2 cellular contexts compared by ENCODE assay signal in the genomic region with DNA sequence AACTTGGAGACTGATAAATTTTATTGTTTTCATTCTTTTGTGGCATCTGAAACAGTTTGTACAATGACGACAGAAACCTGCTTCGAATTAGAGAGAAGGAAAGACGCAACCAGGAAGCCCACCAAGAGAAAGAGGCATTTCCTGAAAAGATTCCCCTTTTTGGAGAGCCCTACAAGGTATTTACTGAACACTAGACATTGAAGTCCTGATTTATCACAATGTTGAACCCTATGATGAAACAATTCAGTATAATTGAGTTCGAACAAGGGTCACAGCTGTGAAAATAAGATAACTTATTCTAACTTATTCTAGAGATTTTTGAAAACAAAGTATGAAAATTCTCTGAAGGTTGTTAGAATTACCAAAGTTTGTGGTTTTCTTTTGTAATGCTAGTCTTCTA.
TF ChIP-seq lines count a peak whose summit lies in the region.

No MANE protein-coding gene starts in this region.

TF ChIP-seq in liver, 16 proteins besides CTCF, POLR2A, EP300 and RAD21 (continued from another document):
- TF ChIP-seq, protein P1, sequence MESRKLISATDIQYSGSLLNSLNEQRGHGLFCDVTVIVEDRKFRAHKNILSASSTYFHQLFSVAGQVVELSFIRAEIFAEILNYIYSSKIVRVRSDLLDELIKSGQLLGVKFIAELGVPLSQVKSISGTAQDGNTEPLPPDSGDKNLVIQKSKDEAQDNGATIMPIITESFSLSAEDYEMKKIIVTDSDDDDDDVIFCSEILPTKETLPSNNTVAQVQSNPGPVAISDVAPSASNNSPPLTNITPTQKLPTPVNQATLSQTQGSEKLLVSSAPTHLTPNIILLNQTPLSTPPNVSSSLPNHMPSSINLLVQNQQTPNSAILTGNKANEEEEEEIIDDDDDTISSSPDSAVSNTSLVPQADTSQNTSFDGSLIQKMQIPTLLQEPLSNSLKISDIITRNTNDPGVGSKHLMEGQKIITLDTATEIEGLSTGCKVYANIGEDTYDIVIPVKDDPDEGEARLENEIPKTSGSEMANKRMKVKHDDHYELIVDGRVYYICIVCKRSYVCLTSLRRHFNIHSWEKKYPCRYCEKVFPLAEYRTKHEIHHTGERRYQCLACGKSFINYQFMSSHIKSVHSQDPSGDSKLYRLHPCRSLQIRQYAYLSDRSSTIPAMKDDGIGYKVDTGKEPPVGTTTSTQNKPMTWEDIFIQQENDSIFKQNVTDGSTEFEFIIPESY (IDR thresholded peaks at IDR 0.05): no peak
- no peak for TF ChIP-seq JUND (IDR thresholded peaks at IDR 0.05)
- TF ChIP-seq ATF3 (IDR thresholded peaks at IDR 0.05): no peak
- no peak for TF ChIP-seq YY1 (IDR thresholded peaks at IDR 0.05)
- no peak for TF ChIP-seq FOXA1 (IDR thresholded peaks at IDR 0.05)
- TF ChIP-seq MAX (IDR thresholded peaks at IDR 0.05): no peak
- TF ChIP-seq FOXA2 (IDR thresholded peaks at IDR 0.05): no peak
- no peak for TF ChIP-seq EGR1 (IDR thresholded peaks at IDR 0.05; ENCODE audit: low read depth in 2 of 2)
- TF ChIP-seq REST (IDR thresholded peaks at IDR 0.05): no peak
- TF ChIP-seq HNF4G (IDR thresholded peaks at IDR 0.05): no peak
- peak; percentile 37 to 47 for TF ChIP-seq RXRA (IDR thresholded peaks at IDR 0.05)
- no peak for TF ChIP-seq GABPA (IDR thresholded peaks at IDR 0.05 in 1 of 2, conservative IDR thresholded peaks at IDR 0.05 in 1 of 2)

TF ChIP-seq in HepG2, 621 proteins besides CTCF, POLR2A, EP300 and RAD21 (continued from another document):
- TF ChIP-seq MBNL3 (CRISPR knock-in tag; conservative IDR thresholded peaks at IDR 0.05): no peak
- TF ChIP-seq ETV6 (CRISPR knock-in tag; conservative IDR thresholded peaks at IDR 0.05): no peak
- no peak for TF ChIP-seq RNF2 (conservative IDR thresholded peaks at IDR 0.05; ENCODE audit: low read depth)
- no peak for TF ChIP-seq NR2F2 (IDR thresholded peaks at IDR 0.05; ENCODE audit: borderline replicate concordance, low read depth)
